In genomic region chr1:32204943-32205361, GRCh38 we compare ENCODE assay signal across 8 cellular contexts.
A peak's percentile ranks its signal among the peaks of the same experiment; 100 is the strongest.
DNase-seq lines count a peak whose midpoint lies in the region; ATAC-seq and TF ChIP-seq lines count a peak whose summit lies in the region.

No MANE protein-coding gene starts in this region.

- no peak for ATAC-seq in GM21786 (IDR thresholded peaks at IDR 0.05; ENCODE audit: unreplicated experiment)

- H3K4me3 ChIP-seq in GM12865 (ENCODE audit: low read depth, low read length): peak overlapping the region; percentile 87
- peak overlapping the region; percentile 77 for H3K4me3 ChIP-seq in fibroblast of pulmonary artery (replicated peaks; ENCODE audit: low read depth, low read length)
- H3K4me3 ChIP-seq in rectal smooth muscle tissue (ENCODE audit: low read length): peak overlapping the region; percentile 88

- CTCF ChIA-PET in RWPE1 (lab: Yijun Ruan, JAX): interaction anchor here (2.2 kb wide), 1 partner anchor 11 kb away, joined by 11 read pairs; no protein-coding TSS in a partner anchor

- H3K27ac ChIP-seq in RWPE1 (peak overlapping the region; percentile 65), rectal smooth muscle tissue (ENCODE audit: low read depth, low read length) (no peak overlapping the region)

- TF ChIP-seq CTCF in GM12865 (IDR thresholded peaks at IDR 0.05; ENCODE audit: insufficient read depth, low read depth, low read length, missing control alignments): no peak
- TF ChIP-seq CTCF in RWPE1 (conservative IDR thresholded peaks at IDR 0.05; ENCODE audit: low read depth): no peak
- no peak for TF ChIP-seq CTCF in fibroblast of pulmonary artery (IDR thresholded peaks at IDR 0.05; ENCODE audit: low read length, missing control alignments)

- H3K36me3 ChIP-seq in rectal smooth muscle tissue (ENCODE audit: control insufficient read depth, insufficient read depth, low read length): no peaks in the 10 kb centered on the region

- no peaks in the 10 kb centered on the region for H3K27me3 ChIP-seq in rectal smooth muscle tissue (ENCODE audit: control insufficient read depth, insufficient read depth, low read length)

- H3K4me1 ChIP-seq in rectal smooth muscle tissue (ENCODE audit: control insufficient read depth, insufficient read depth, low read length): peaks cover 21% of the 10 kb centered on the region

- DNase-seq in GM12865 (ENCODE audit: low read depth) (no peak), RWPE1 (ENCODE audit: low spot score) (no peak), fibroblast of pulmonary artery (ENCODE audit: low read depth) (no peak), NK-92 (lab: John Stamatoyannopoulos, UW; ENCODE audit: unreplicated experiment) (no peak), C1 segment of cervical spinal cord (lab: John Stamatoyannopoulos, UW) (no peak), SKM-1 treated with dmso at 0.1 percent for 144 hours (lab: John Stamatoyannopoulos, UW; ENCODE audit: unreplicated experiment) (no peak)

- peak overlapping the region; percentile 94 for H3K9ac ChIP-seq in rectal smooth muscle tissue (ENCODE audit: low read length)

- POLR2A ChIA-PET in RWPE1 (lab: Yijun Ruan, JAX; ENCODE audit: low non-redundant PET): interaction anchor here (0.7 kb wide), 1 partner anchor 25 kb away, joined by 5 read pairs; the partner anchor contains the start of gene TXLNA
